Comparison of ENCODE assay signal across 14 cellular contexts in genomic region chr11:2586091-2586792, GRCh38.
DNase-seq lines count a peak whose midpoint lies in the region; ATAC-seq and TF ChIP-seq lines count a peak whose summit lies in the region.
"Had no signal": no experiment of that assay in that cellular context is flagged by ENCODE, and none has a peak within 500 bp of the region (broad histone marks: within the 10 kb centered on the region; RNA-seq: fewer than 3 reads in every experiment).

No MANE protein-coding gene starts in this region.

- TF ChIP-seq EP300 in SK-N-SH (IDR thresholded peaks at IDR 0.05; ENCODE audit: borderline replicate concordance in 1 of 2, low read depth in 1 of 2, low read length in 1 of 2), result no peak

- H3K4me1 ChIP-seq in SK-N-SH (ENCODE audit: control insufficient read depth in 1 of 2, insufficient read depth in 2 of 2, low read depth in 1 of 2, low read length in 1 of 2), result peaks cover 0 to 47% of the 10 kb centered on the region in 2 experiments; a peak in 1 of 4 replicates
- H3K4me1 ChIP-seq in heart left ventricle, result peaks cover 0 to 13% (median 1%) of the 10 kb centered on the region in 12 donors
- H3K4me1 ChIP-seq: colonic mucosa, Peyer's patch had no signal

- H3K36me3 ChIP-seq in SK-N-SH (replicated peaks in 1 of 2; ENCODE audit: control insufficient read depth in 1 of 2, insufficient read depth in 2 of 2, low read length in 1 of 2) (no peaks in the 10 kb centered on the region), heart left ventricle (peaks cover 0 to 15% (median 0%) of the 10 kb centered on the region in 9 donors)
- H3K36me3 ChIP-seq: colonic mucosa, Peyer's patch had no signal

- H3K4me2 ChIP-seq in SK-N-SH, result no peak overlapping the region

- WGBS in SK-N-SH (ENCODE audit: low lambda C conversion rate), result 53% methylated on average over 6 of the region's 17 CpGs
- 91 to 96% (median 94%) methylated on average over 7 to 17 of the region's 17 CpGs for WGBS in heart left ventricle, 4 donors

- POLR2A ChIA-PET in SK-N-SH (lab: Yijun Ruan, JAX), result no interaction called here

- H3K27me3 ChIP-seq in SK-N-SH (ENCODE audit: insufficient read depth) (no peaks in the 10 kb centered on the region), heart left ventricle (no peaks in the 10 kb centered on the region)
- H3K27me3 ChIP-seq: colonic mucosa, Peyer's patch had no signal

- H3K9me3 ChIP-seq in SK-N-SH (no peaks in the 10 kb centered on the region), heart left ventricle (no peaks in the 10 kb centered on the region)
- H3K9me3 ChIP-seq: colonic mucosa, Peyer's patch had no signal

- no peaks in the 10 kb centered on the region for H3K9me2 ChIP-seq in SK-N-SH

- no peak overlapping the region for H2AFZ ChIP-seq in SK-N-SH (ENCODE audit: low read depth)

- H3K27ac ChIP-seq in SK-N-SH (ENCODE audit: low read depth in 2 of 2, low read length in 1 of 2) (no peak overlapping the region), heart left ventricle (no peak overlapping the region)
- H3K27ac ChIP-seq: 22Rv1, colonic mucosa, Peyer's patch had no signal

- H3K9ac ChIP-seq in SK-N-SH, result no peak overlapping the region

- H3F3A ChIP-seq in SK-N-SH (replicated peaks; ENCODE audit: insufficient read depth), result no peaks in the 10 kb centered on the region

- intact Hi-C loops in heart left ventricle (cut with DNase I) (no loop called here), posterior vena cava (cut with DNase I) (loop anchor here in 1 of 2 donors (5.0 kb wide), 1 partner anchor 111 kb away; the partner anchor contains the start of gene KCNQ1OT1)

- peak; percentile 19 for DNase-seq in SK-N-SH
- DNase-seq in GM13976 (ENCODE audit: low spot score), result peak; percentile 18
- peak in 3 of 5 donors; percentile 5 to 19 (median 14) for DNase-seq in heart left ventricle
- peak; percentile 72 for DNase-seq in posterior vena cava (ENCODE audit: low spot score)
- no peak for DNase-seq in NCI-H187 (lab: John Stamatoyannopoulos, UW)
- DNase-seq in NCI-H748 treated with DMSO at 0.1 percent for 48 hours (lab: John Stamatoyannopoulos, UW), result no peak
- DNase-seq in NCI-H1048 (lab: John Stamatoyannopoulos, UW), result no peak
- DNase-seq: colonic mucosa, NCI-H446 treated with DMSO at 0.1 percent for 48 hours, substantia nigra had no signal

- CTCF ChIA-PET in SK-N-SH (lab: Yijun Ruan, JAX), result interaction anchor here (1.0 to 1.4 kb wide), 2 partner anchors 53 to 302 kb away, joined by 3 to 5 read pairs; no protein-coding TSS in a partner anchor

- TF ChIP-seq RAD21 in SK-N-SH (IDR thresholded peaks at IDR 0.05; ENCODE audit: low read length), result no peak

- no peaks in the 10 kb centered on the region for H4K20me1 ChIP-seq in SK-N-SH (ENCODE audit: insufficient read depth)

- no peaks in the 10 kb centered on the region for H3K79me2 ChIP-seq in SK-N-SH (ENCODE audit: insufficient read depth)

- TF ChIP-seq POLR2A in heart left ventricle (IDR thresholded peaks at IDR 0.05), result no peak

- in situ Hi-C loops in GM13976 (cut with MboI; ENCODE audit: low sequenced_read_pairs, unreplicated experiment), result no loop called here

- no peak overlapping the region for H3K4me3 ChIP-seq in SK-N-SH (ENCODE audit: low read depth in 2 of 2, low read length in 1 of 2)
- no peak overlapping the region for H3K4me3 ChIP-seq in heart left ventricle
- H3K4me3 ChIP-seq: colonic mucosa, Peyer's patch had no signal

- TF ChIP-seq CTCF in SK-N-SH (IDR thresholded peaks at IDR 0.05) (no peak), GM13976 (IDR thresholded peaks at IDR 0.05; ENCODE audit: borderline replicate concordance, control extremely low read depth, extremely low read depth, insufficient read depth, missing control alignments) (no peak), heart left ventricle (IDR thresholded peaks at IDR 0.05) (no peak)

- ATAC-seq in SK-N-SH treated with all-trans-retinoic acid at 6 μM for 48 hours (no peak), heart left ventricle (no peak)
- ATAC-seq: T-helper 17 cell had no signal

TF ChIP-seq in SK-N-SH, 30 proteins besides CTCF, POLR2A, EP300 and RAD21 (continues in another document):
- TF ChIP-seq SIN3A (IDR thresholded peaks at IDR 0.05; ENCODE audit: borderline replicate concordance, low read depth, low read length) (no peak), CHD2 (IDR thresholded peaks at IDR 0.05; ENCODE audit: low read length, partially characterized antibody) (no peak), PBX3 (IDR thresholded peaks at IDR 0.05) (no peak), USF2 (IDR thresholded peaks at IDR 0.05; ENCODE audit: borderline replicate concordance, low read depth, low read length) (no peak), MEF2A (IDR thresholded peaks at IDR 0.05; ENCODE audit: borderline replicate concordance, low read depth) (no peak), GABPA (IDR thresholded peaks at IDR 0.05; ENCODE audit: low read depth) (no peak), GATA2 (CRISPR knock-in tag; IDR thresholded peaks at IDR 0.05) (no peak), TEAD4 (IDR thresholded peaks at IDR 0.05; ENCODE audit: borderline replicate concordance, insufficient read depth) (no peak), TCF12 (IDR thresholded peaks at IDR 0.05) (no peak), RFX5 (IDR thresholded peaks at IDR 0.05; ENCODE audit: low read length) (no peak), RXRA (IDR thresholded peaks at IDR 0.05; ENCODE audit: borderline replicate concordance, low read depth) (no peak), NRF1 (IDR thresholded peaks at IDR 0.05; ENCODE audit: low read depth, low read length) (no peak), SMC3 (IDR thresholded peaks at IDR 0.05; ENCODE audit: low read depth, low read length) (no peak), RCOR1 (IDR thresholded peaks at IDR 0.05; ENCODE audit: low read length) (no peak)

TF ChIP-seq in SK-N-SH treated with all-trans-retinoic acid at 6 μM for 48 hours, 23 proteins besides CTCF, POLR2A, EP300 and RAD21 (continues in another document):
- TF ChIP-seq GLIS3 (CRISPR knock-in tag; IDR thresholded peaks at IDR 0.05) (no peak), CREB5 (CRISPR knock-in tag; IDR thresholded peaks at IDR 0.05; ENCODE audit: low read depth) (no peak), PATZ1 (CRISPR knock-in tag; IDR thresholded peaks at IDR 0.05; ENCODE audit: borderline replicate concordance) (no peak), RARB (CRISPR knock-in tag; IDR thresholded peaks at IDR 0.05) (no peak), ZFP30 (CRISPR knock-in tag; IDR thresholded peaks at IDR 0.05) (no peak), ARNTL (CRISPR knock-in tag; IDR thresholded peaks at IDR 0.05; ENCODE audit: borderline replicate concordance, low read depth) (no peak), ZNF70 (CRISPR knock-in tag; IDR thresholded peaks at IDR 0.05) (no peak), ZNF8 (CRISPR knock-in tag; IDR thresholded peaks at IDR 0.05) (no peak), CSDC2 (CRISPR knock-in tag; IDR thresholded peaks at IDR 0.05) (no peak), POU6F1 (CRISPR knock-in tag; IDR thresholded peaks at IDR 0.05; ENCODE audit: borderline replicate concordance, low read depth) (no peak), ZFP3 (CRISPR knock-in tag; IDR thresholded peaks at IDR 0.05) (no peak)

Comparison
In these comparisons a context has a peak if more than half of its experiments do, and no peak if none do; other contexts are left out.
1. DNase-seq: peak in SK-N-SH (single experiment), GM13976 (single experiment), heart left ventricle (3 of 5) and posterior vena cava (single experiment); none in NCI-H187 (0 of 2), NCI-H748 treated with DMSO at 0.1 percent for 48 hours (single experiment) and NCI-H1048 (single experiment).